In genomic region chr16:87689956-87690465, GRCh38 we compare ENCODE assay signal across 25 cellular contexts.
DNase-seq lines count a peak whose midpoint lies in the region; ATAC-seq, FAIRE-seq and TF ChIP-seq lines count a peak whose summit lies in the region.
"Had no signal": no experiment of that assay in that cellular context is flagged by ENCODE, and none has a peak within 500 bp of the region (broad histone marks: within the 10 kb centered on the region; RNA-seq: fewer than 3 reads in every experiment).

No MANE protein-coding gene starts in this region.

- no peaks in the 10 kb centered on the region for H3K27me3 ChIP-seq in GM12878 (replicated peaks in 1 of 2; ENCODE audit: control insufficient read depth in 2 of 2, insufficient read depth in 2 of 2, low read length in 1 of 2)
- H3K27me3 ChIP-seq in dorsolateral prefrontal cortex: no peaks in the 10 kb centered on the region
- H3K27me3 ChIP-seq: BE2C, BLaER1 had no signal

- H3K27me3 Mint-ChIP-seq in stimulated activated naive B cell treated with anti-CD40 and anti-IgM and Interleukin-4, amounts not matched to agents 10 μg/mL and 1 μg/mL and 100 μg/mL, for 72 hours: peaks cover 6 to 24% of the 10 kb centered on the region in 2 donors
- H3K27me3 Mint-ChIP-seq: CD4-positive, alpha-beta memory T cell; CD4-positive, CD25-positive, alpha-beta regulatory T cell had no signal

- H4K20me1 ChIP-seq in GM12878 (ENCODE audit: control insufficient read depth, insufficient read depth): no peaks in the 10 kb centered on the region

- no peak for TF ChIP-seq EP300 in GM12878 (IDR thresholded peaks at IDR 0.05; ENCODE audit: borderline replicate concordance in 1 of 2, control insufficient read depth in 1 of 2, low read depth in 2 of 2, low read length in 2 of 2)

- H3K9me3 ChIP-seq in GM12878 (replicated peaks; ENCODE audit: control insufficient read depth, insufficient read depth, low read length): no peaks in the 10 kb centered on the region
- H3K9me3 ChIP-seq: BE2C, BLaER1 had no signal

- no peak for TF ChIP-seq RAD21 in GM12878 (IDR thresholded peaks at IDR 0.05; ENCODE audit: insufficient read depth, low read depth, low read length)

- H3K36me3 Mint-ChIP-seq in stimulated activated naive B cell treated with anti-CD40 and anti-IgM and Interleukin-4, amounts not matched to agents 10 μg/mL and 1 μg/mL and 100 μg/mL, for 72 hours: peaks cover 7% of the 10 kb centered on the region in 2 donors
- H3K36me3 Mint-ChIP-seq: CD4-positive, CD25-positive, alpha-beta regulatory T cell had no signal

- DNase-seq in NCI-H146 treated with DMSO at 0.1 percent for 48 hours (lab: John Stamatoyannopoulos, UW; ENCODE audit: unreplicated experiment): peak; percentile 0
- DNase-seq in NCI-H146 (lab: John Stamatoyannopoulos, UW): no peak
- DNase-seq in HuH-7.5 (ENCODE audit: low spot score): peak; percentile 34
- DNase-seq in GM12878 (ENCODE audit: low read depth, low spot score): no peak
- DNase-seq in stimulated activated naive B cell treated with anti-CD40 and anti-IgM and Interleukin-4, amounts not matched to agents 10 μg/mL and 1 μg/mL and 100 μg/mL, for 72 hours: no peak
- no peak for DNase-seq in dorsolateral prefrontal cortex
- DNase-seq in posterior vena cava (ENCODE audit: low spot score): no peak
- DNase-seq: 8988T; ACHN; BE2C; C1 segment of cervical spinal cord; CD4-positive, alpha-beta memory T cell; CD4-positive, CD25-positive, alpha-beta regulatory T cell; CD8-positive, alpha-beta memory T cell; COR-L47; DMS 273 treated with DMSO at 0.1 percent for 48 hours; DMS153; DMS79 treated with DMSO at 0.1 percent for 48 hours; GF-D8 had no signal

- H3K27ac ChIP-seq in GM12878 (ENCODE audit: control insufficient read depth, insufficient read depth) (no peak overlapping the region), dorsolateral prefrontal cortex (no peak overlapping the region)
- H3K27ac ChIP-seq: BLaER1 had no signal

- H2AFZ ChIP-seq in GM12878 (ENCODE audit: control insufficient read depth, low read depth, low read length): no peak overlapping the region

- FAIRE-seq in GM12878 (lab: Jason Lieb, UNC): no peak
- FAIRE-seq: A204.1, G401.6, GM12892, GM18507 had no signal

- CTCF ChIA-PET in GM12878 (lab: Yijun Ruan, JAX): interaction anchor here (0.7 kb wide), 1 partner anchor 160 kb away, joined by 4 read pairs; no protein-coding TSS in a partner anchor

- peak overlapping the region; percentile 54 for H3K27ac Mint-ChIP-seq in stimulated activated naive B cell treated with anti-CD40 and anti-IgM and Interleukin-4, amounts not matched to agents 10 μg/mL and 1 μg/mL and 100 μg/mL, for 72 hours
- H3K27ac Mint-ChIP-seq: CD14-positive monocyte; CD4-positive, alpha-beta memory T cell; CD4-positive, CD25-positive, alpha-beta regulatory T cell; CD8-positive, alpha-beta memory T cell had no signal

- RAD21 ChIA-PET in GM12878 (lab: Charles Lee; ENCODE audit: unreplicated experiment): no interaction called here

- H3K79me2 ChIP-seq in GM12878 (ENCODE audit: control insufficient read depth, insufficient read depth, low read length): no peaks in the 10 kb centered on the region

- H3K9me3 Mint-ChIP-seq in stimulated activated naive B cell treated with anti-CD40 and anti-IgM and Interleukin-4, amounts not matched to agents 10 μg/mL and 1 μg/mL and 100 μg/mL, for 72 hours: no peaks in the 10 kb centered on the region
- H3K9me3 Mint-ChIP-seq: CD4-positive, alpha-beta memory T cell; CD4-positive, CD25-positive, alpha-beta regulatory T cell; CD8-positive, alpha-beta memory T cell had no signal

- H3K4me1 Mint-ChIP-seq in stimulated activated naive B cell treated with anti-CD40 and anti-IgM and Interleukin-4, amounts not matched to agents 10 μg/mL and 1 μg/mL and 100 μg/mL, for 72 hours: peaks cover 0 to 2% of the 10 kb centered on the region in 2 donors
- H3K4me1 Mint-ChIP-seq: CD14-positive monocyte; CD4-positive, alpha-beta memory T cell; CD4-positive, CD25-positive, alpha-beta regulatory T cell had no signal

- peaks cover 0 to 1% of the 10 kb centered on the region in 2 experiments; a peak in 2 of 4 replicates for H3K36me3 ChIP-seq in GM12878 (ENCODE audit: control insufficient read depth in 2 of 2, insufficient read depth in 2 of 2, low read length in 1 of 2)

- 0 out of 2 replicates have a peak, but pooled peaks have one; percentile 6 for TF ChIP-seq POLR2A in GM12878 (IDR thresholded peaks at IDR 0.05; ENCODE audit: low read depth, low read length)

- no peaks in the 10 kb centered on the region for H3K4me1 ChIP-seq in GM12878 (ENCODE audit: control insufficient read depth, insufficient read depth, low read length)
- H3K4me1 ChIP-seq: BE2C had no signal

- no peak overlapping the region for H3K9ac ChIP-seq in GM12878 (ENCODE audit: control insufficient read depth, insufficient read depth, low read length)
- H3K9ac ChIP-seq: BLaER1 had no signal

- POLR2A ChIA-PET in GM12878 (lab: Charles Lee): interaction anchor here (0.6 kb wide), 1 partner anchor 1314 kb away, joined by 3 read pairs; no protein-coding TSS in a partner anchor

- no peak overlapping the region for H3K4me2 ChIP-seq in GM12878 (ENCODE audit: control insufficient read depth, insufficient read depth)
- H3K4me2 ChIP-seq: BLaER1 had no signal

- BruUV-seq in GM12878 (replicated peaks; lab: Mats Ljungman, UMichigan): no TSS peak

- H3K4me3 Mint-ChIP-seq in stimulated activated naive B cell treated with anti-CD40 and anti-IgM and Interleukin-4, amounts not matched to agents 10 μg/mL and 1 μg/mL and 100 μg/mL, for 72 hours: no peak overlapping the region
- H3K4me3 Mint-ChIP-seq: CD14-positive monocyte; CD4-positive, alpha-beta memory T cell; CD4-positive, CD25-positive, alpha-beta regulatory T cell; CD8-positive, alpha-beta memory T cell had no signal

- SMC1A ChIA-PET in GM12878 (lab: Charles Lee; ENCODE audit: uncharacterized antibody, unreplicated experiment): no interaction called here

- H3K4me3 ChIP-seq in GM12878: no peak overlapping the region
- no peak overlapping the region for H3K4me3 ChIP-seq in dorsolateral prefrontal cortex
- H3K4me3 ChIP-seq: BLaER1 had no signal

- intact Hi-C loops in GM12878 (cut with micrococcal nuclease; ENCODE audit: unreplicated experiment) (no loop called here), dorsolateral prefrontal cortex (cut with DNase I) (no loop called here), posterior vena cava (cut with DNase I) (no loop called here)

- 90% methylated on average over 33 of the region's 46 CpGs for WGBS in GM12878 (ENCODE audit: insufficient coverage, insufficient replicate concordance, low lambda C conversion rate, missing lambda C conversion rate)

- in situ Hi-C loops in GM12878 (cut with MboI): no loop called here

- TF ChIP-seq CTCF in GM12878 (IDR thresholded peaks at IDR 0.05 in 2 of 3, conservative IDR thresholded peaks at IDR 0.05 in 1 of 3; ENCODE audit: control insufficient read depth in 2 of 3, extremely low read depth in 1 of 3, insufficient read depth in 1 of 3, low read depth in 3 of 3, low read length in 3 of 3) (no peak), dorsolateral prefrontal cortex (IDR thresholded peaks at IDR 0.05 in 54 of 56, conservative IDR thresholded peaks at IDR 0.05 in 2 of 56; ENCODE audit: low read depth in 1 of 56, partially characterized antibody in 56 of 56) (no peak)

- ATAC-seq in GM12878: no peak
- no peak for ATAC-seq in stimulated activated naive B cell treated with anti-CD40 and anti-IgM and Interleukin-4, amounts not matched to agents 10 μg/mL and 1 μg/mL and 100 μg/mL, for 72 hours (replicated peaks)

TF ChIP-seq in GM12878, 131 proteins besides CTCF, POLR2A, EP300 and RAD21:
- TF ChIP-seq RELB (IDR thresholded peaks at IDR 0.05; ENCODE audit: low read depth) (no peak), SREBF2 (IDR thresholded peaks at IDR 0.05; ENCODE audit: low read length) (no peak), BACH1 (IDR thresholded peaks at IDR 0.05; ENCODE audit: borderline replicate concordance) (no peak), NR2F1 (conservative IDR thresholded peaks at IDR 0.05) (no peak), MEF2B (IDR thresholded peaks at IDR 0.05; ENCODE audit: partially characterized antibody, poor library complexity, severe bottlenecking) (no peak), ZNF24 (IDR thresholded peaks at IDR 0.05) (no peak)

Comparison
In these comparisons a context has a peak if more than half of its experiments do, and no peak if none do; other contexts are left out.
1. DNase-seq: peak in NCI-H146 treated with DMSO at 0.1 percent for 48 hours (single experiment) and HuH-7.5 (single experiment); none in NCI-H146 (single experiment), GM12878 (single experiment), stimulated activated naive B cell treated with anti-CD40 and anti-IgM and Interleukin-4, amounts not matched to agents 10 μg/mL and 1 μg/mL and 100 μg/mL, for 72 hours (single experiment), dorsolateral prefrontal cortex (0 of 10) and posterior vena cava (single experiment).